8 cellular contexts compared by ENCODE assay signal in genomic region chr20:47318027-47318595, GRCh38. TPM values are rescaled to one million over a fixed set of nuclear protein-coding genes. Genes with fewer than 3 reads are reported as not detected.
DNase-seq lines count a peak whose midpoint lies in the region; ATAC-seq and TF ChIP-seq lines count a peak whose summit lies in the region.

No MANE protein-coding gene starts in this region.

- POLR2A ChIA-PET in activated CD4-positive, alpha-beta memory T cell treated with anti-CD3 and anti-CD28 coated beads, Interleukin-2, amount 10 ng/mL, durations not matched to agents 7 days and 5 days (lab: Charles Lee) = interaction anchor here (0.5 to 2.6 kb wide), 5 partner anchors 37 to 184 kb away, joined by 3 to 12 read pairs (median 5); partner anchors contain the start of gene ZMYND8

- DNase-seq in HFF-Myc (ENCODE audit: extremely low read depth, low read depth) (peak; percentile 47), cardiac muscle cell (ENCODE audit: low read depth in 1 of 2, low spot score in 1 of 2) (peak in 1 of 2 donors; percentile 21), prostate gland (ENCODE audit: low spot score) (no peak), DMS 273 treated with DMSO at 0.1 percent for 48 hours (lab: John Stamatoyannopoulos, UW) (no peak), SIG-M5 treated with dmso at 0.1 percent for 504 hours (lab: John Stamatoyannopoulos, UW; ENCODE audit: unreplicated experiment) (no peak)
- no peak for DNase-seq in activated CD4-positive, alpha-beta memory T cell treated with anti-CD3 and anti-CD28 coated beads, Interleukin-2, amount 10 ng/mL, durations not matched to agents 7 days and 5 days
- no peak for DNase-seq in activated T-cell treated with anti-CD3 and anti-CD28 coated beads, Interleukin-2, amount 50 U/mL, for 1 hour

- no peak for TF ChIP-seq POLR2A in prostate gland (IDR thresholded peaks at IDR 0.05)

- peaks cover 15% of the 10 kb centered on the region for H3K36me3 Mint-ChIP-seq in activated CD4-positive, alpha-beta memory T cell treated with anti-CD3 and anti-CD28 coated beads, Interleukin-2, amount 10 ng/mL, durations not matched to agents 7 days and 5 days (ENCODE audit: low read depth)

- intact Hi-C loops in prostate gland (cut with DNase I) = loop anchor here (2.0 kb wide), 2 partner anchors 41 kb away; no protein-coding TSS in a partner anchor

- no peaks in the 10 kb centered on the region for H3K27me3 Mint-ChIP-seq in activated CD4-positive, alpha-beta memory T cell treated with anti-CD3 and anti-CD28 coated beads, Interleukin-2, amount 10 ng/mL, durations not matched to agents 7 days and 5 days

- no peaks in the 10 kb centered on the region for H3K9me3 Mint-ChIP-seq in activated CD4-positive, alpha-beta memory T cell treated with anti-CD3 and anti-CD28 coated beads, Interleukin-2, amount 10 ng/mL, durations not matched to agents 7 days and 5 days

- H3K27ac ChIP-seq in cardiac muscle cell (peak overlapping the region; percentile 97), prostate gland (peak overlapping the region; percentile 91 to 96)

- H3K27me3 ChIP-seq in cardiac muscle cell (no peaks in the 10 kb centered on the region), prostate gland (replicated peaks; ENCODE audit: insufficient read depth) (no peaks in the 10 kb centered on the region)

- no peaks in the 10 kb centered on the region for H3K36me3 ChIP-seq in cardiac muscle cell
- no peaks in the 10 kb centered on the region for H3K36me3 ChIP-seq in prostate gland

- 25% methylated on average over 7 of the region's 7 CpGs for WGBS in prostate gland

- H3K4me3 ChIP-seq in HFF-Myc (replicated peaks; ENCODE audit: low read depth, low read length) (peak overlapping the region; percentile 26), cardiac muscle cell (no peak overlapping the region), prostate gland (peak overlapping the region in 1 of 2 donors; percentile 9)

- peaks cover 61% of the 10 kb centered on the region for H3K4me1 Mint-ChIP-seq in activated CD4-positive, alpha-beta memory T cell treated with anti-CD3 and anti-CD28 coated beads, Interleukin-2, amount 10 ng/mL, durations not matched to agents 7 days and 5 days

- no peak for ATAC-seq in GM21423 (IDR thresholded peaks at IDR 0.05; ENCODE audit: unreplicated experiment)

- TF ChIP-seq CTCF in HFF-Myc (IDR thresholded peaks at IDR 0.05; ENCODE audit: low read depth, low read length, missing control alignments) (no peak), cardiac muscle cell (IDR thresholded peaks at IDR 0.05; ENCODE audit: low read depth, low read length) (no peak), prostate gland (IDR thresholded peaks at IDR 0.05) (no peak)

- H3K9me3 ChIP-seq in cardiac muscle cell (ENCODE audit: low read depth) (no peaks in the 10 kb centered on the region), prostate gland (no peaks in the 10 kb centered on the region)

- peak overlapping the region; percentile 56 for H3K27ac Mint-ChIP-seq in activated CD4-positive, alpha-beta memory T cell treated with anti-CD3 and anti-CD28 coated beads, Interleukin-2, amount 10 ng/mL, durations not matched to agents 7 days and 5 days

- H3K4me1 ChIP-seq in cardiac muscle cell (ENCODE audit: low read depth) (peaks cover 52% of the 10 kb centered on the region), prostate gland (replicated peaks) (peaks cover 45% of the 10 kb centered on the region)

- peak overlapping the region; percentile 48 for H3K4me3 Mint-ChIP-seq in activated CD4-positive, alpha-beta memory T cell treated with anti-CD3 and anti-CD28 coated beads, Interleukin-2, amount 10 ng/mL, durations not matched to agents 7 days and 5 days

- CTCF ChIA-PET in activated CD4-positive, alpha-beta memory T cell treated with anti-CD3 and anti-CD28 coated beads, Interleukin-2, amount 10 ng/mL, durations not matched to agents 7 days and 5 days (lab: Charles Lee) = interaction anchor here (0.6 to 2.4 kb wide), 7 partner anchors 11 to 122 kb away, joined by 3 to 14 read pairs (median 3); no protein-coding TSS in a partner anchor

RNA-seq across cellular contexts. Expression of gene ZMYND8, which starts 38.4 kb away (rescaled TPM):
- total RNA-seq in activated CD4-positive, alpha-beta memory T cell treated with anti-CD3 and anti-CD28 coated beads, Interleukin-2, amount 10 ng/mL, durations not matched to agents 7 days and 5 days = 10 to 100 TPM; 37.8 to 44.2 TPM
- total RNA-seq in cardiac muscle cell (33.0 and 45.0 TPM in 2 replicates), prostate gland (10 to 100 TPM; 19.9 to 70.9 TPM)
- 27.5 and 27.6 TPM in 2 replicates for polyA plus RNA-seq in cardiac muscle cell
